13 cellular contexts compared by ENCODE assay signal in genomic region chr5:7794823-7795222, GRCh38. TPM values are rescaled to one million over a fixed set of nuclear protein-coding genes. Genes with fewer than 3 reads are reported as not detected.
DNase-seq lines count a peak whose midpoint lies in the region; ATAC-seq, FAIRE-seq and TF ChIP-seq lines count a peak whose summit lies in the region.
"Had no signal": no experiment of that assay in that cellular context is flagged by ENCODE, and none has a peak within 500 bp of the region (broad histone marks: within the 10 kb centered on the region; RNA-seq: fewer than 3 reads in every experiment).

No MANE protein-coding gene starts in this region.

- intact Hi-C loops in stomach (cut with DNase I; ENCODE audit: low total_unique reads) = no loop called here

- H3K27ac ChIP-seq in angular gyrus (ENCODE audit: low read depth, low read length) (peak overlapping the region; percentile 79), stomach (no peak overlapping the region)
- H3K27ac ChIP-seq: SJCRH30 had no signal

- FAIRE-seq in D721Med (lab: Jason Lieb, UNC) = no peak

- no peaks in the 10 kb centered on the region for H3K9me3 ChIP-seq in stomach
- H3K9me3 ChIP-seq: SJCRH30 had no signal

- TF ChIP-seq POLR2A in stomach (IDR thresholded peaks at IDR 0.05) = no peak

- peaks cover 0 to 7% (median 0%) of the 10 kb centered on the region in 4 donors for H3K36me3 ChIP-seq in stomach
- H3K36me3 ChIP-seq: SJCRH30 had no signal

- H3K27me3 ChIP-seq in stomach = no peaks in the 10 kb centered on the region
- H3K27me3 ChIP-seq: SJCRH30 had no signal

- ATAC-seq in GM18520 (IDR thresholded peaks at IDR 0.05; ENCODE audit: unreplicated experiment) (peak; percentile 24), GM21526 (IDR thresholded peaks at IDR 0.05; ENCODE audit: low FRiP score, unreplicated experiment) (peak; percentile 60), HG03045 (IDR thresholded peaks at IDR 0.05; ENCODE audit: unreplicated experiment) (peak; percentile 42)
- ATAC-seq: activated T-helper 17 cell treated with anti-CD3 and anti-CD28 coated beads, Interleukin-2, amount 50 U/mL, for 72 hours had no signal

- TF ChIP-seq CTCF in stomach (IDR thresholded peaks at IDR 0.05) (no peak), D721Med (IDR thresholded peaks at IDR 0.05; ENCODE audit: insufficient read depth, missing control alignments) (no peak)

- WGBS in stomach, 5 donors = 60 to 93% (median 87%) methylated on average over 1 of the region's 1 CpG

- DNase-seq in NCI-H524 treated with DMSO at 0.1 percent for 48 hours (lab: John Stamatoyannopoulos, UW) (no peak), stomach (no peak), D721Med (ENCODE audit: insufficient read length, low spot score) (no peak)
- no peak for DNase-seq in stimulated activated CD4-positive, alpha-beta T cell treated with anti-CD3 and anti-CD28 coated beads, Interleukin-4, amount 100 ng/mL, for 24 hours
- DNase-seq: activated CD4-positive, CD25-positive, alpha-beta regulatory T cell; NCI-H510A; SJCRH30 had no signal

- H3K4me1 ChIP-seq in stomach = no peaks in the 10 kb centered on the region
- H3K4me1 ChIP-seq: SJCRH30 had no signal

- H3K4me3 ChIP-seq in stomach = no peak overlapping the region
- H3K4me3 ChIP-seq: SJCRH30 had no signal

- no peak for TF ChIP-seq EP300 in stomach (IDR thresholded peaks at IDR 0.05)

RNA-seq across cellular contexts. Expression of gene CFAP90, which starts 56.1 kb away (rescaled TPM):
- under 1 TPM in 1 of 5 donors, not detected in 4; 0.55 TPM for total RNA-seq in stomach
- polyA plus RNA-seq in stomach = 1 to 10 TPM in 2 of 3 donors, under 1 TPM in 1; 0.81 to 1.3 (median 1.2) TPM
- total RNA-seq: activated T-helper 17 cell treated with anti-CD3 and anti-CD28 coated beads, Interleukin-2, amount 50 U/mL, for 72 hours; kidney epithelial cell; SJCRH30 had no signal
